In genomic region chr9:4857163-4857562, GRCh38 we compare ENCODE assay signal across 18 cellular contexts.
DNase-seq lines count a peak whose midpoint lies in the region; ATAC-seq and FAIRE-seq lines count a peak whose summit lies in the region.
"Had no signal": no experiment of that assay in that cellular context is flagged by ENCODE, and none has a peak within 500 bp of the region (broad histone marks: within the 10 kb centered on the region; RNA-seq: fewer than 3 reads in every experiment).

No MANE protein-coding gene starts in this region.

- ATAC-seq in activated naive CD8-positive, alpha-beta T cell treated with anti-CD3 and anti-CD28 coated beads, Interleukin-2, amount 50 U/mL, for 24 hours: peak; percentile 71
- no peak for ATAC-seq in Right ventricle myocardium superior (ENCODE audit: poor library complexity)
- ATAC-seq: left cardiac atrium had no signal

- H3K9me3 ChIP-seq in small intestine (ENCODE audit: control insufficient read depth, low read depth): no peaks in the 10 kb centered on the region

- peaks cover 95% of the 10 kb centered on the region for H3K36me3 Mint-ChIP-seq in activated T-cell treated with anti-CD3 and anti-CD28 coated beads, Interleukin-2, amount 50 U/mL, for 24 hours (ENCODE audit: low read depth)
- peaks cover 62% of the 10 kb centered on the region for H3K36me3 Mint-ChIP-seq in activated naive CD8-positive, alpha-beta T cell treated with anti-CD3 and anti-CD28 coated beads, Interleukin-2, amount 50 U/mL, for 24 hours (ENCODE audit: low read depth)

- WGBS in small intestine, 3 donors: 84 to 95% (median 88%) methylated on average over 3 of the region's 3 CpGs

- FAIRE-seq in GM19239 (lab: Jason Lieb, UNC) (no peak), small intestine (lab: Jason Lieb, UNC) (no peak)

- H3K27me3 Mint-ChIP-seq in activated T-cell treated with anti-CD3 and anti-CD28 coated beads, Interleukin-2, amount 50 U/mL, for 24 hours: no peaks in the 10 kb centered on the region
- H3K27me3 Mint-ChIP-seq in activated naive CD8-positive, alpha-beta T cell treated with anti-CD3 and anti-CD28 coated beads, Interleukin-2, amount 50 U/mL, for 24 hours: no peaks in the 10 kb centered on the region
- H3K27me3 Mint-ChIP-seq: CD4-positive, CD25-positive, alpha-beta regulatory T cell; central memory CD8-positive, alpha-beta T cell had no signal

- intact Hi-C loops in Right ventricle myocardium superior (cut with DNase I): no loop called here

- DNase-seq in activated T-cell treated with anti-CD3 and anti-CD28 coated beads, Interleukin-2, amount 50 U/mL, for 24 hours: no peak
- no peak for DNase-seq in activated T-cell treated with anti-CD3 and anti-CD28 coated beads, Interleukin-2, amount 50 U/mL, for 1 hour
- DNase-seq in M059J (ENCODE audit: low read depth) (peak; percentile 60), GM19239 (ENCODE audit: insufficient read length, low spot score) (no peak), Right ventricle myocardium superior (no peak), small intestine (no peak)
- no peak for DNase-seq in activated naive CD8-positive, alpha-beta T cell treated with anti-CD3 and anti-CD28 coated beads, Interleukin-2, amount 50 U/mL, for 24 hours
- DNase-seq in stimulated activated CD8-positive, alpha-beta memory T cell treated with anti-CD3 and anti-CD28 coated beads, Interleukin-4, amount 100 ng/mL, for 48 hours: peak; percentile 30
- DNase-seq: activated CD4-positive, alpha-beta T cell treated with anti-CD3 and anti-CD28 coated beads for 1 hour; CD4-positive, CD25-positive, alpha-beta regulatory T cell; DMS153; left cardiac atrium; midbrain; NCI-H1694; NCI-H2227 treated with DMSO at 0.1 percent for 48 hours; NCI-H82 had no signal

- H3K36me3 ChIP-seq in small intestine (ENCODE audit: control insufficient read depth in 2 of 2, insufficient read depth in 2 of 2, low read length in 2 of 2): peaks cover 0 to 4% of the 10 kb centered on the region in 2 donors

- no peak overlapping the region for H3K4me3 ChIP-seq in small intestine (ENCODE audit: low read depth in 1 of 2, low read length in 2 of 2)
- H3K4me3 ChIP-seq: skin epidermis had no signal

- peaks cover 3 to 5% of the 10 kb centered on the region in 2 donors for H3K4me1 ChIP-seq in small intestine (ENCODE audit: control insufficient read depth in 2 of 2, insufficient read depth in 1 of 2, low read depth in 1 of 2, low read length in 1 of 2)

- H3K4me1 Mint-ChIP-seq in activated T-cell treated with anti-CD3 and anti-CD28 coated beads, Interleukin-2, amount 50 U/mL, for 24 hours (ENCODE audit: low read depth): peaks cover 18% of the 10 kb centered on the region
- H3K4me1 Mint-ChIP-seq in activated naive CD8-positive, alpha-beta T cell treated with anti-CD3 and anti-CD28 coated beads, Interleukin-2, amount 50 U/mL, for 24 hours: peaks cover 26% of the 10 kb centered on the region

- peak overlapping the region; percentile 42 for H3K27ac Mint-ChIP-seq in activated T-cell treated with anti-CD3 and anti-CD28 coated beads, Interleukin-2, amount 50 U/mL, for 24 hours
- peak overlapping the region; percentile 73 for H3K27ac Mint-ChIP-seq in activated naive CD8-positive, alpha-beta T cell treated with anti-CD3 and anti-CD28 coated beads, Interleukin-2, amount 50 U/mL, for 24 hours
- H3K27ac Mint-ChIP-seq: CD4-positive, CD25-positive, alpha-beta regulatory T cell had no signal

- no peaks in the 10 kb centered on the region for H3K9me3 Mint-ChIP-seq in activated T-cell treated with anti-CD3 and anti-CD28 coated beads, Interleukin-2, amount 50 U/mL, for 24 hours
- no peaks in the 10 kb centered on the region for H3K9me3 Mint-ChIP-seq in activated naive CD8-positive, alpha-beta T cell treated with anti-CD3 and anti-CD28 coated beads, Interleukin-2, amount 50 U/mL, for 24 hours
- H3K9me3 Mint-ChIP-seq: CD4-positive, CD25-positive, alpha-beta regulatory T cell; central memory CD8-positive, alpha-beta T cell had no signal

- no peak overlapping the region for H3K4me3 Mint-ChIP-seq in activated T-cell treated with anti-CD3 and anti-CD28 coated beads, Interleukin-2, amount 50 U/mL, for 24 hours
- H3K4me3 Mint-ChIP-seq in activated naive CD8-positive, alpha-beta T cell treated with anti-CD3 and anti-CD28 coated beads, Interleukin-2, amount 50 U/mL, for 24 hours: no peak overlapping the region
- H3K4me3 Mint-ChIP-seq: CD4-positive, CD25-positive, alpha-beta regulatory T cell; central memory CD8-positive, alpha-beta T cell had no signal

- H3K27me3 ChIP-seq in small intestine (ENCODE audit: control insufficient read depth in 2 of 2, insufficient read depth in 2 of 2, low read length in 2 of 2): no peaks in the 10 kb centered on the region

- no peak overlapping the region for H3K27ac ChIP-seq in small intestine (ENCODE audit: low read depth in 1 of 2, low read length in 1 of 2)

Comparison
In these comparisons a context has a peak if more than half of its experiments do, and no peak if none do; other contexts are left out.
1. DNase-seq: peak in M059J (single experiment) and stimulated activated CD8-positive, alpha-beta memory T cell treated with anti-CD3 and anti-CD28 coated beads, Interleukin-4, amount 100 ng/mL, for 48 hours (single experiment); none in activated T-cell treated with anti-CD3 and anti-CD28 coated beads, Interleukin-2, amount 50 U/mL, for 24 hours (single experiment), activated T-cell treated with anti-CD3 and anti-CD28 coated beads, Interleukin-2, amount 50 U/mL, for 1 hour (single experiment), activated naive CD8-positive, alpha-beta T cell treated with anti-CD3 and anti-CD28 coated beads, Interleukin-2, amount 50 U/mL, for 24 hours (single experiment), GM19239 (single experiment), Right ventricle myocardium superior (single experiment) and small intestine (single experiment).